Comparison of ENCODE assay signal across 8 cellular contexts in genomic region chr6:29626948-29627761, GRCh38. TPM values are rescaled to one million over a fixed set of nuclear protein-coding genes. Genes with fewer than 3 reads are reported as not detected.
DNase-seq lines count a peak whose midpoint lies in the region; ATAC-seq, FAIRE-seq and TF ChIP-seq lines count a peak whose summit lies in the region.

No MANE protein-coding gene starts in this region.

- H3K4ac ChIP-seq in IMR-90 (ENCODE audit: low read depth, low read length): peak overlapping the region; percentile 19; the same call in 1 of the 2 replicates
- no peak overlapping the region for H3K4ac ChIP-seq in H1 (replicated peaks; ENCODE audit: insufficient read length, low read depth, low read length)

- FAIRE-seq in A549 (lab: Jason Lieb, UNC): no peak
- FAIRE-seq in H1 (lab: Jason Lieb, UNC): no peak

- H3K4me1 ChIP-seq in A549 (peaks cover 14% of the 10 kb centered on the region), IMR-90 (ENCODE audit: control insufficient read depth, insufficient read depth, low read length) (peaks cover 14% of the 10 kb centered on the region), H1 (replicated peaks in 1 of 4; ENCODE audit: control insufficient read depth in 3 of 4, insufficient read depth in 4 of 4, low read length in 3 of 4) (peaks cover 6 to 52% (median 37%) of the 10 kb centered on the region in 4 experiments)

- H3K79me1 ChIP-seq in IMR-90 (ENCODE audit: low read depth in 1 of 2, low read length in 2 of 2) (peaks cover 30 to 60% of the 10 kb centered on the region in 2 experiments), H1 (ENCODE audit: low read depth, low read length) (peaks cover 10% of the 10 kb centered on the region)

- no peak overlapping the region for H2BK15ac ChIP-seq in IMR-90 (ENCODE audit: low read depth, low read length)
- no peak overlapping the region for H2BK15ac ChIP-seq in H1 (ENCODE audit: low read length)

- peak overlapping the region; percentile 7; the same call in 1 of the 2 replicates for H3K23ac ChIP-seq in IMR-90 (ENCODE audit: low read depth, low read length)
- no peak overlapping the region for H3K23ac ChIP-seq in H1 (ENCODE audit: insufficient read length)

- H3K4me3 Mint-ChIP-seq in natural killer cell: peak overlapping the region; percentile 79

- peaks cover 12 to 30% of the 10 kb centered on the region in 2 donors for H3K4me1 Mint-ChIP-seq in natural killer cell

- H3K36me3 ChIP-seq in IMR-90 (ENCODE audit: control insufficient read depth, insufficient read depth, low read length) (peaks cover 15% of the 10 kb centered on the region), H1 (ENCODE audit: control insufficient read depth in 2 of 4, insufficient read depth in 4 of 4, low read length in 3 of 4) (peaks cover 8 to 20% (median 14%) of the 10 kb centered on the region in 4 experiments; a peak in 6 of 8 replicates)

- H3K27ac ChIP-seq in A549 (peak overlapping the region; percentile 67 to 86), IMR-90 (ENCODE audit: insufficient read depth, low read length) (peak overlapping the region; percentile 77), H1 (ENCODE audit: low read depth, low read length) (no peak overlapping the region)

- POLR2A ChIA-PET in A549 (lab: Yijun Ruan, JAX) (interaction anchor here (0.6 kb wide), 1 partner anchor 869 kb away, joined by 3 read pairs; no protein-coding TSS in a partner anchor), IMR-90 (lab: Charles Lee; ENCODE audit: unreplicated experiment) (interaction anchor here (0.5 to 0.6 kb wide), 2 partner anchors 15 to 1832 kb away, joined by 3 to 4 read pairs; no protein-coding TSS in a partner anchor), H1 (lab: Charles Lee; ENCODE audit: partially characterized antibody) (interaction anchor here (0.5 to 5.3 kb wide), 13 partner anchors 10 to 232 kb away, joined by 3 to 33 read pairs (median 5); no protein-coding TSS in a partner anchor)

- peaks cover 4% of the 10 kb centered on the region for H4K20me1 ChIP-seq in IMR-90 (ENCODE audit: insufficient read depth, low read length)
- H4K20me1 ChIP-seq in H1 (replicated peaks in 1 of 2; ENCODE audit: control insufficient read depth in 1 of 2, insufficient read depth in 2 of 2, low read length in 2 of 2): peaks cover 1 to 15% of the 10 kb centered on the region in 2 experiments

- peak overlapping the region; percentile 96 for H2AFZ ChIP-seq in IMR-90 (replicated peaks; ENCODE audit: low read length, poor library complexity)
- H2AFZ ChIP-seq in H1 (ENCODE audit: low read length): no peak overlapping the region

- peak overlapping the region; percentile 92 for H2AK9ac ChIP-seq in IMR-90 (replicated peaks; ENCODE audit: low read depth, low read length, poor library complexity)

- BruUV-seq in IMR-90 (replicated peaks; lab: Mats Ljungman, UMichigan): no TSS peak

- peaks cover 40 to 65% of the 10 kb centered on the region in 2 donors for H3K27me3 Mint-ChIP-seq in natural killer cell (ENCODE audit: low read depth in 2 of 2)

- no peak overlapping the region for H2BK12ac ChIP-seq in H1 (ENCODE audit: low read depth, low read length)

- TF ChIP-seq RAD21 in A549 (conservative IDR thresholded peaks at IDR 0.05 in 1 of 2, IDR thresholded peaks at IDR 0.05 in 1 of 2): no peak
- no peak for TF ChIP-seq RAD21 in IMR-90 (IDR thresholded peaks at IDR 0.05; ENCODE audit: low read length)
- no peak for TF ChIP-seq RAD21 in H1 (IDR thresholded peaks at IDR 0.05 in 1 of 2, conservative IDR thresholded peaks at IDR 0.05 in 1 of 2; ENCODE audit: low read depth in 2 of 2, low read length in 2 of 2)

- DNase-seq in A549 (ENCODE audit: low read depth in 1 of 2, low spot score in 1 of 2) (no peak), IMR-90 (no peak), H1 (ENCODE audit: low read depth in 1 of 2, low spot score in 2 of 2) (no peak), natural killer cell (no peak), NOMO-1 treated with dmso at 0.1 percent for 144 hours (lab: John Stamatoyannopoulos, UW; ENCODE audit: unreplicated experiment) (no peak), GDM1 (lab: John Stamatoyannopoulos, UW) (no peak), AML-193 (lab: John Stamatoyannopoulos, UW) (no peak)

- 0 out of 2 replicates have a peak overlapping the region, but pooled peaks have one; percentile 37 for H3K56ac ChIP-seq in IMR-90 (ENCODE audit: extremely low read depth, insufficient read depth, low read length)
- H3K56ac ChIP-seq in H1 (replicated peaks; ENCODE audit: insufficient read length, low read depth, low read length): no peak overlapping the region

- H3K18ac ChIP-seq in IMR-90 (ENCODE audit: low read depth, low read length) (no peak overlapping the region), H1 (ENCODE audit: extremely low read depth, low read length) (peak overlapping the region; percentile 57; the same call in 1 of the 2 replicates)

- no peaks in the 10 kb centered on the region for H3K9me3 Mint-ChIP-seq in natural killer cell

- no peak overlapping the region for H2BK120ac ChIP-seq in IMR-90 (ENCODE audit: low read depth, low read length)
- no peak overlapping the region for H2BK120ac ChIP-seq in H1 (replicated peaks; ENCODE audit: low read depth, low read length)

- intact Hi-C loops in IMR-90 (cut with micrococcal nuclease) (no loop called here), natural killer cell (cut with micrococcal nuclease) (no loop called here)

- CTCF ChIA-PET in A549 (lab: Yijun Ruan, JAX) (interaction anchor here (0.7 to 1.6 kb wide), 2 partner anchors 21 to 23 kb away, joined by 3 to 4 read pairs; no protein-coding TSS in a partner anchor), IMR-90 (lab: Yijun Ruan, JAX) (interaction anchor here (1.2 to 2.3 kb wide), 2 partner anchors 13 to 21 kb away, joined by 3 to 5 read pairs; no protein-coding TSS in a partner anchor), H1 (lab: Charles Lee; ENCODE audit: partially characterized antibody) (interaction anchor here (0.8 to 33.1 kb wide), 6 partner anchors 9 to 251 kb away, joined by 3 to 658 read pairs (median 4); partner anchors contain the start of gene MOG)

- H4K91ac ChIP-seq in IMR-90 (ENCODE audit: insufficient read depth, low read depth, low read length) (peak overlapping the region; percentile 39; the same call in 1 of the 2 replicates), H1 (replicated peaks; ENCODE audit: insufficient read length, low read length) (no peak overlapping the region)

- peaks cover 13 to 71% of the 10 kb centered on the region in 2 experiments for H3K79me2 ChIP-seq in H1 (ENCODE audit: control insufficient read depth in 1 of 2, insufficient read depth in 2 of 2, low read length in 2 of 2)

- TF ChIP-seq EP300 in A549 (IDR thresholded peaks at IDR 0.05) (no peak), H1 (IDR thresholded peaks at IDR 0.05; ENCODE audit: borderline replicate concordance in 1 of 2, low read depth in 2 of 2, low read length in 2 of 2) (no peak)

- H3K9me3 ChIP-seq in A549 (no peaks in the 10 kb centered on the region), IMR-90 (ENCODE audit: control insufficient read depth, insufficient read depth, low read length) (no peaks in the 10 kb centered on the region), H1 (ENCODE audit: insufficient read depth in 2 of 2, low read depth in 1 of 2, low read length in 1 of 2) (no peaks in the 10 kb centered on the region)

- H3K23me2 ChIP-seq in H1 (ENCODE audit: low read depth, low read length): peaks cover 42% of the 10 kb centered on the region

- peaks cover 17% of the 10 kb centered on the region for H3K9me1 ChIP-seq in IMR-90 (ENCODE audit: insufficient read depth, low read length)

- H2BK5ac ChIP-seq in IMR-90 (ENCODE audit: low read depth, low read length, poor library complexity, severe bottlenecking) (no peak overlapping the region), H1 (ENCODE audit: low read depth, low read length) (peak overlapping the region; percentile 78; the same call in 1 of the 2 replicates)

- no peak for TF ChIP-seq CTCF in A549 (IDR thresholded peaks at IDR 0.05)
- no peak for TF ChIP-seq CTCF in IMR-90 (conservative IDR thresholded peaks at IDR 0.05; ENCODE audit: low read depth, low read length)
- TF ChIP-seq CTCF in H1 (IDR thresholded peaks at IDR 0.05; ENCODE audit: control extremely low read depth in 1 of 3, insufficient read depth in 1 of 3, low read depth in 1 of 3, low read length in 3 of 3): no peak
- TF ChIP-seq CTCF in natural killer cell (IDR thresholded peaks at IDR 0.05): no peak

- in situ Hi-C loops in IMR-90 (cut with MboI; ENCODE audit: low sequenced_read_pairs): no loop called here

- dilution Hi-C loops in IMR-90 (cut with HindIII; ENCODE audit: low sequenced_read_pairs, unreplicated experiment): no loop called here

- peak overlapping the region in 1 of 2 experiments; percentile 68; a peak in 2 of 4 replicates for H4K8ac ChIP-seq in IMR-90 (ENCODE audit: low read depth in 2 of 2, low read length in 2 of 2)
- H4K8ac ChIP-seq in H1 (ENCODE audit: extremely low read depth, insufficient read depth, low read length): no peak overlapping the region

- H3K4me2 ChIP-seq in A549 (peak overlapping the region; percentile 99), IMR-90 (ENCODE audit: low read depth, low read length) (peak overlapping the region; percentile 76), H1 (ENCODE audit: insufficient read depth in 1 of 2, low read depth in 2 of 2, low read length in 2 of 2) (peak overlapping the region; percentile 78 to 93)

- H3K36me3 Mint-ChIP-seq in natural killer cell: no peaks in the 10 kb centered on the region

- no peaks in the 10 kb centered on the region for H3K27me3 ChIP-seq in IMR-90 (ENCODE audit: control insufficient read depth, insufficient read depth, low read length)
- no peaks in the 10 kb centered on the region for H3K27me3 ChIP-seq in H1 (replicated peaks in 1 of 4; ENCODE audit: control insufficient read depth in 3 of 4, extremely low read depth in 1 of 4, insufficient read depth in 3 of 4, low read length in 3 of 4)

- H3K9ac ChIP-seq in IMR-90 (ENCODE audit: low read depth, low read length) (peak overlapping the region; percentile 82), H1 (replicated peaks in 1 of 4; ENCODE audit: extremely low read depth in 1 of 4, low read depth in 3 of 4, low read length in 3 of 4) (peak overlapping the region in 3 of 4 experiments; percentile 50 to 56 (median 51); a peak in 4 of 7 replicates)

- no peak for ATAC-seq in A549
- ATAC-seq in IMR-90 (ENCODE audit: low read depth): peak; percentile 0; the same call in 1 of the 2 replicates
- ATAC-seq in natural killer cell: no peak
- ATAC-seq in HG03108 (IDR thresholded peaks at IDR 0.05; ENCODE audit: unreplicated experiment): no peak

- H3K4me3 ChIP-seq in A549 (peak overlapping the region; percentile 56), IMR-90 (ENCODE audit: insufficient read depth, low read depth, low read length) (peak overlapping the region; percentile 72), H1 (ENCODE audit: extremely low read depth in 1 of 4, insufficient read depth in 2 of 4, low read depth in 3 of 4, low read length in 4 of 4) (peak overlapping the region; percentile 61 to 92 (median 70))

- H4K5ac ChIP-seq in IMR-90 (ENCODE audit: low read depth, low read length) (no peak overlapping the region), H1 (ENCODE audit: insufficient read length, low read depth, low read length) (no peak overlapping the region)

- 93% methylated on average over 10 of the region's 31 CpGs for WGBS in A549 (ENCODE audit: missing lambda C conversion rate)
- 16% methylated on average over 11 of the region's 31 CpGs; no CpG with 5 or more reads in 1 of the 2 experiments for WGBS in IMR-90 (ENCODE audit: extremely low coverage in 2 of 2, insufficient read length in 1 of 2), 2 experiments
- 4% methylated on average over 21 of the region's 31 CpGs; no CpG with 5 or more reads in 1 of the 2 experiments for WGBS in H1 (ENCODE audit: extremely low coverage in 1 of 2, insufficient coverage in 1 of 2, insufficient read length in 1 of 2, insufficient replicate concordance in 2 of 2, low coverage in 1 of 2, low lambda C conversion rate in 2 of 2, missing lambda C conversion rate in 1 of 2), 2 experiments

- H2AK5ac ChIP-seq in IMR-90 (ENCODE audit: low read depth, low read length): 0 out of 2 replicates have a peak overlapping the region, but pooled peaks have one; percentile 20
- no peak overlapping the region for H2AK5ac ChIP-seq in H1 (ENCODE audit: low read depth, low read length)

- H3K14ac ChIP-seq in IMR-90 (replicated peaks; ENCODE audit: low read depth, low read length) (peak overlapping the region; percentile 78), H1 (ENCODE audit: insufficient read length) (no peak overlapping the region)

- peak overlapping the region in 1 of 2 donors; percentile 36 for H3K27ac Mint-ChIP-seq in natural killer cell

- TF ChIP-seq POLR2A in A549 (IDR thresholded peaks at IDR 0.05; ENCODE audit: low read length) (no peak), IMR-90 (IDR thresholded peaks at IDR 0.05; ENCODE audit: low read depth, low read length) (no peak), H1 (IDR thresholded peaks at IDR 0.05; ENCODE audit: control extremely low read depth in 1 of 2, low read depth in 2 of 2, low read length in 2 of 2) (no peak)

- H2BK20ac ChIP-seq in IMR-90 (ENCODE audit: low read depth, low read length) (no peak overlapping the region), H1 (ENCODE audit: low read length) (no peak overlapping the region)

RNA-seq across cellular contexts. Expression of gene GABBR1, which starts 5.8 kb away (rescaled TPM):
- polyA plus RNA-seq in A549 (2011; rRNA removed) (6.8 and 11.0 TPM in 2 replicates), A549 (2017; fragmentation: RNase III; extraction: RNeasy Plus Mini Kit Qiagen cat#74134 plus additional on column Dnase treatment) (8.2 to 9.7 TPM (median 9.0 TPM) in 3 replicates), IMR-90 (2012; rRNA removed) (25.6 and 31.5 TPM in 2 replicates), H1 (2011; rRNA removed) (78.3 and 86.7 TPM in 2 replicates)
- polyA plus RNA-seq in A549 (2012; cell fraction: cytosol; rRNA removed): 6.1 and 6.5 TPM in 2 replicates
- 40.3 and 57.4 TPM in 2 replicates for polyA plus RNA-seq in A549 (2012; cell fraction: nucleus; rRNA removed)
- polyA minus RNA-seq in A549 (2011; rRNA and poly(A)+ RNA removed): 7.9 and 13.0 TPM in 2 replicates
- total RNA-seq in IMR-90 (2012; rRNA removed) (5.9 and 6.9 TPM in 2 replicates), natural killer cell (10 to 100 TPM in 2 of 3 donors, 1 to 10 TPM in 1; 7.6 to 12.8 (median 10.9) TPM)
- polyA plus RNA-seq in IMR-90 (2012; cell fraction: cytosol; rRNA removed): 6.7 and 7.4 TPM in 2 replicates
- 258 and 361 TPM in 2 replicates for polyA plus RNA-seq in IMR-90 (2012; cell fraction: nucleus; rRNA removed; ENCODE audit: low replicate concordance)
- 67.8 and 75.9 TPM in 2 replicates for total RNA-seq in H1 (2021; fragmentation: NEBNext Ultra II Directional; extraction: Animal tissue kit (Norgen Biotek cat#: 25700))
- polyA plus RNA-seq in H1 (2011; cell fraction: cytosol; rRNA removed): 59.9 TPM
- 315 TPM for polyA plus RNA-seq in H1 (2011; cell fraction: nucleus; rRNA removed)
- 55.4 to 76.8 TPM (median 71.2 TPM) in 4 replicates for polyA plus RNA-seq in H1 (2012, experiment 1 of 2)
- 19.6 TPM for polyA plus RNA-seq in H1 (2012, experiment 2 of 2)
- 58.3 TPM for polyA plus RNA-seq in H1 (2013, experiment 1 of 2)
- polyA plus RNA-seq in H1 (2013, experiment 2 of 2): 52.1 TPM
- polyA minus RNA-seq in H1 (2011; rRNA and poly(A)+ RNA removed): 73.3 and 88.3 TPM in 2 replicates
- polyA minus RNA-seq in H1 (2011; cell fraction: cytosol; rRNA and poly(A)+ RNA removed): 25.2 TPM
- polyA minus RNA-seq in H1 (2011; cell fraction: nucleus; rRNA and poly(A)+ RNA removed): 118 TPM

RNA-seq across cellular contexts. Expression of gene MOG, which starts 29.7 kb away (rescaled TPM):
- polyA plus RNA-seq in A549 (2011; rRNA removed) (not detected in 2 replicates), A549 (2017; fragmentation: RNase III; extraction: RNeasy Plus Mini Kit Qiagen cat#74134 plus additional on column Dnase treatment) (not detected in 3 replicates), IMR-90 (2012; rRNA removed) (not detected in 2 replicates), H1 (2011; rRNA removed) (0.17 and 0.19 TPM in 2 replicates)
- not detected in 2 replicates for polyA plus RNA-seq in A549 (2012; cell fraction: cytosol; rRNA removed)
- polyA plus RNA-seq in A549 (2012; cell fraction: nucleus; rRNA removed): not detected in 2 replicates
- not detected in 2 replicates for polyA minus RNA-seq in A549 (2011; rRNA and poly(A)+ RNA removed)
- total RNA-seq in IMR-90 (2012; rRNA removed) (not detected in 2 replicates), natural killer cell (not detected)
- polyA plus RNA-seq in IMR-90 (2012; cell fraction: cytosol; rRNA removed): not detected in 2 replicates
- not detected in 2 replicates for polyA plus RNA-seq in IMR-90 (2012; cell fraction: nucleus; rRNA removed; ENCODE audit: low replicate concordance)
- total RNA-seq in H1 (2021; fragmentation: NEBNext Ultra II Directional; extraction: Animal tissue kit (Norgen Biotek cat#: 25700)): 0.31 and 0.86 TPM in 2 replicates
- polyA plus RNA-seq in H1 (2011; cell fraction: cytosol; rRNA removed): 0.43 TPM
- polyA plus RNA-seq in H1 (2011; cell fraction: nucleus; rRNA removed): 0.36 TPM
- polyA plus RNA-seq in H1 (2012, experiment 1 of 2): 0.19 to 0.36 TPM (median 0.33 TPM) in 4 replicates
- polyA plus RNA-seq in H1 (2012, experiment 2 of 2): 0.28 TPM
- 0.26 TPM for polyA plus RNA-seq in H1 (2013, experiment 1 of 2)
- polyA plus RNA-seq in H1 (2013, experiment 2 of 2): 0.35 TPM
- polyA minus RNA-seq in H1 (2011; rRNA and poly(A)+ RNA removed): 0.07 and 0.47 TPM in 2 replicates
- not detected for polyA minus RNA-seq in H1 (2011; cell fraction: cytosol; rRNA and poly(A)+ RNA removed)
- polyA minus RNA-seq in H1 (2011; cell fraction: nucleus; rRNA and poly(A)+ RNA removed): 1.6 TPM

RNA-seq across cellular contexts. Expression of gene OR2H2, which starts 42.2 kb away (rescaled TPM):
- not detected in 2 replicates for polyA plus RNA-seq in A549 (2011; rRNA removed)
- polyA plus RNA-seq in A549 (2012; cell fraction: cytosol; rRNA removed): not detected in 2 replicates
- not detected in 2 replicates for polyA plus RNA-seq in A549 (2012; cell fraction: nucleus; rRNA removed)
- polyA plus RNA-seq in A549 (2017; fragmentation: RNase III; extraction: RNeasy Plus Mini Kit Qiagen cat#74134 plus additional on column Dnase treatment): not detected in 3 replicates
- not detected in 2 replicates for polyA minus RNA-seq in A549 (2011; rRNA and poly(A)+ RNA removed)
- not detected in 2 replicates for total RNA-seq in IMR-90 (2012; rRNA removed)
- not detected in 2 replicates for polyA plus RNA-seq in IMR-90 (2012; rRNA removed)
- polyA plus RNA-seq in IMR-90 (2012; cell fraction: cytosol; rRNA removed): not detected in 2 replicates
- polyA plus RNA-seq in IMR-90 (2012; cell fraction: nucleus; rRNA removed; ENCODE audit: low replicate concordance): not detected in 2 replicates
- total RNA-seq in H1 (2021; fragmentation: NEBNext Ultra II Directional; extraction: Animal tissue kit (Norgen Biotek cat#: 25700)): not detected in 2 replicates
- polyA plus RNA-seq in H1 (2011; rRNA removed): not detected in 2 replicates
- not detected for polyA plus RNA-seq in H1 (2011; cell fraction: cytosol; rRNA removed)
- not detected for polyA plus RNA-seq in H1 (2011; cell fraction: nucleus; rRNA removed)
- polyA plus RNA-seq in H1 (2012, experiment 1 of 2): 1.3 to 1.7 TPM (median 1.6 TPM) in 4 replicates
- polyA plus RNA-seq in H1 (2012, experiment 2 of 2): not detected
- polyA plus RNA-seq in H1 (2013, experiment 1 of 2): not detected
- not detected for polyA plus RNA-seq in H1 (2013, experiment 2 of 2)
- not detected in 2 replicates for polyA minus RNA-seq in H1 (2011; rRNA and poly(A)+ RNA removed)
- not detected for polyA minus RNA-seq in H1 (2011; cell fraction: cytosol; rRNA and poly(A)+ RNA removed)
- not detected for polyA minus RNA-seq in H1 (2011; cell fraction: nucleus; rRNA and poly(A)+ RNA removed)
- total RNA-seq in natural killer cell: not detected

RNA-seq across cellular contexts. Expression of gene ZFP57, which starts 53.8 kb away (rescaled TPM):
- polyA plus RNA-seq in A549 (2011; rRNA removed) (0.07 and 0.08 TPM in 2 replicates), A549 (2017; fragmentation: RNase III; extraction: RNeasy Plus Mini Kit Qiagen cat#74134 plus additional on column Dnase treatment) (not detected in 3 replicates), IMR-90 (2012; rRNA removed) (not detected in 2 replicates), H1 (2011; rRNA removed) (0.85 and 1.0 TPM in 2 replicates)
- polyA plus RNA-seq in A549 (2012; cell fraction: cytosol; rRNA removed): not detected in 2 replicates
- polyA plus RNA-seq in A549 (2012; cell fraction: nucleus; rRNA removed): 0.05 and 0.11 TPM in 2 replicates
- not detected in 2 replicates for polyA minus RNA-seq in A549 (2011; rRNA and poly(A)+ RNA removed)
- total RNA-seq in IMR-90 (2012; rRNA removed) (not detected in 2 replicates), natural killer cell (10 to 100 TPM in 1 of 3 donors, 1 to 10 TPM in 1, not detected in 1; 2.9 to 12.8 TPM)
- not detected in 2 replicates for polyA plus RNA-seq in IMR-90 (2012; cell fraction: cytosol; rRNA removed)
- not detected in 2 replicates for polyA plus RNA-seq in IMR-90 (2012; cell fraction: nucleus; rRNA removed; ENCODE audit: low replicate concordance)
- 1.2 TPM in 2 replicates for total RNA-seq in H1 (2021; fragmentation: NEBNext Ultra II Directional; extraction: Animal tissue kit (Norgen Biotek cat#: 25700))
- polyA plus RNA-seq in H1 (2011; cell fraction: cytosol; rRNA removed): 1.4 TPM
- polyA plus RNA-seq in H1 (2011; cell fraction: nucleus; rRNA removed): 1.7 TPM
- polyA plus RNA-seq in H1 (2012, experiment 1 of 2): 0.64 to 1.1 TPM (median 0.75 TPM) in 4 replicates
- polyA plus RNA-seq in H1 (2012, experiment 2 of 2): 0.43 TPM
- polyA plus RNA-seq in H1 (2013, experiment 1 of 2): 0.63 TPM
- 0.68 TPM for polyA plus RNA-seq in H1 (2013, experiment 2 of 2)
- 0.63 and 0.98 TPM in 2 replicates for polyA minus RNA-seq in H1 (2011; rRNA and poly(A)+ RNA removed)
- 0.73 TPM for polyA minus RNA-seq in H1 (2011; cell fraction: cytosol; rRNA and poly(A)+ RNA removed)
- polyA minus RNA-seq in H1 (2011; cell fraction: nucleus; rRNA and poly(A)+ RNA removed): 0.50 TPM
